Comparison of ENCODE assay signal across 20 cellular contexts in the genomic region with DNA sequence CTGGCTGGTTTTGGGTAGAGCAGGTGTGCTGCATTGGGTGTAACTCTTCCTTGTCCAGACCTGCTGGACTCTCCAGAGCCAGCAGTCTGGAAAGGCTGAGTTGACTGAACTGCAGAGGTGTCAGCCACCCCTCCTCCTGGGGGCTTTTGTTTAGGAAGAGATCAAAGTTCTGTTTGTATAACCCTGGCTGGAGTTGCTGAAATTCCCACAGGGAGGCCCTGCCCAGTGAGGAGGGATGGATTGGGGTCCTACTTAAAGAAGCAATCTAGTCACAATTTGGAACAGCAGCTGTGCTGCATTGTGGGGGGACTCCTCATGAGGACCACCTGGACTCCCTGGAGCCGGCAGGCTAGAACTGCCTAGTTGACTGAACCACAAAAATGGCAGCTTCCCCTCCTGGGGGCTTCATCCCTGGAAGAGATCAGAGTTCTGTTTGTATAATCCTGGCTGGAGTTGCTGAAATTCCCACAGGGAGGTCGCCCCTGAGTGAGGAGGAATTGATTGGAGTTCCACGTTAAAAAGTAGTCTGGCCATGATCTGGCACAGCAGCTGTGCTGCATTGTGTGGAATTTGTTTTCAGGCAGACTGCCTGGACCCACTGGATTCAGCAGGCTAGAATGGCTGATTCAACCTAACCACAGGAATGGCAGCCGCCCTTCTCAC.
DNase-seq lines count a peak whose midpoint lies in the region; ATAC-seq, FAIRE-seq and TF ChIP-seq lines count a peak whose summit lies in the region.
"Had no signal": no experiment of that assay in that cellular context is flagged by ENCODE, and none has a peak within 500 bp of the region (broad histone marks: within the 10 kb centered on the region; RNA-seq: fewer than 3 reads in every experiment).

No MANE protein-coding gene starts in this region.

- H3K4me3 ChIP-seq in kidney (ENCODE audit: low read length in 2 of 2) = no peak overlapping the region
- no peak overlapping the region for H3K4me3 ChIP-seq in brain microvascular endothelial cell (ENCODE audit: low read depth, low read length)
- no peak overlapping the region for H3K4me3 ChIP-seq in heart right ventricle
- H3K4me3 ChIP-seq: A549, GM23338, PC-9 had no signal

- H3K27ac ChIP-seq in kidney (ENCODE audit: low read depth in 2 of 2, low read length in 2 of 2) = no peak overlapping the region
- H3K27ac ChIP-seq in brain microvascular endothelial cell = no peak overlapping the region
- H3K27ac ChIP-seq in heart right ventricle = no peak overlapping the region
- H3K27ac ChIP-seq: A549, PC-9 had no signal

- no peak overlapping the region for H3K9ac ChIP-seq in kidney (ENCODE audit: low read length in 2 of 2)

- TF ChIP-seq CTCF in kidney (IDR thresholded peaks at IDR 0.05; ENCODE audit: borderline replicate concordance, extremely low read depth, insufficient read depth) = no peak
- TF ChIP-seq CTCF in progenitor cell of endocrine pancreas (IDR thresholded peaks at IDR 0.05; ENCODE audit: unreplicated experiment) = no peak
- TF ChIP-seq CTCF in brain microvascular endothelial cell (IDR thresholded peaks at IDR 0.05; ENCODE audit: low read depth, low read length, missing control alignments) = no peak
- TF ChIP-seq CTCF in heart right ventricle (IDR thresholded peaks at IDR 0.05) = no peak

- DNase-seq in ELF-1 (ENCODE audit: low read depth, low spot score) (peak; percentile 33), RPMI7951 (ENCODE audit: low read depth) (peak; percentile 11), kidney (peak; percentile 10), progenitor cell of endocrine pancreas (ENCODE audit: low spot score, unreplicated experiment) (no peak), brain microvascular endothelial cell (no peak), NCI-H446 (lab: John Stamatoyannopoulos, UW) (no peak), H4 (ENCODE audit: low spot score) (no peak), heart right ventricle (no peak)
- DNase-seq: AML-193; CD4-positive, CD25-positive, alpha-beta regulatory T cell; DND-41; GF-D8; KG1; NCI-H1092 treated with DMSO at 0.1 percent for 48 hours; NCI-H1694; NCI-H446 treated with DMSO at 0.1 percent for 48 hours; NCI-H748 treated with DMSO at 0.1 percent for 48 hours; PC-9 had no signal

- WGBS in heart right ventricle, 2 donors = 53 to 59% methylated on average over 4 of the region's 4 CpGs

- H3K36me3 ChIP-seq in kidney (ENCODE audit: control insufficient read depth in 1 of 2, insufficient read depth in 2 of 2, low read length in 2 of 2) (no peaks in the 10 kb centered on the region), brain microvascular endothelial cell (replicated peaks) (no peaks in the 10 kb centered on the region), heart right ventricle (no peaks in the 10 kb centered on the region)

- in situ Hi-C loops in brain microvascular endothelial cell (cut with HindIII; ENCODE audit: low pct_ligation_motif_present, low sequenced_read_pairs) = no loop called here

- peaks cover 18% of the 10 kb centered on the region for H3K36me3 Mint-ChIP-seq in progenitor cell of endocrine pancreas (ENCODE audit: insufficient read depth)

- H3K4me1 ChIP-seq in kidney (ENCODE audit: control insufficient read depth in 1 of 2, insufficient read depth in 1 of 2, low read depth in 1 of 2, low read length in 2 of 2) (no peaks in the 10 kb centered on the region), heart right ventricle (no peaks in the 10 kb centered on the region)
- H3K4me1 ChIP-seq: A549 had no signal

- no peak overlapping the region for H3K4me3 Mint-ChIP-seq in progenitor cell of endocrine pancreas (ENCODE audit: low read depth)
- H3K4me3 Mint-ChIP-seq: CD4-positive, CD25-positive, alpha-beta regulatory T cell; GM23338 had no signal

- H3K4me1 Mint-ChIP-seq in progenitor cell of endocrine pancreas (ENCODE audit: low read depth) = peaks cover 2% of the 10 kb centered on the region
- H3K4me1 Mint-ChIP-seq: CD4-positive, CD25-positive, alpha-beta regulatory T cell; GM23338 had no signal

- intact Hi-C loops in kidney (cut with DNase I) = no loop called here
- intact Hi-C loops in heart right ventricle (cut with DNase I) = no loop called here

- H3K27me3 ChIP-seq in brain microvascular endothelial cell (replicated peaks) = no peaks in the 10 kb centered on the region
- peaks cover 0 to 7% (median 0%) of the 10 kb centered on the region in 7 donors for H3K27me3 ChIP-seq in heart right ventricle

- FAIRE-seq in kidney (lab: Jason Lieb, UNC) = no peak
- FAIRE-seq: A549 had no signal

- peak overlapping the region; percentile 78 for H3K27ac Mint-ChIP-seq in progenitor cell of endocrine pancreas
- H3K27ac Mint-ChIP-seq: CD4-positive, CD25-positive, alpha-beta regulatory T cell; GM23338 had no signal

- H3K9me3 Mint-ChIP-seq in progenitor cell of endocrine pancreas (ENCODE audit: low read depth) = peaks cover 66% of the 10 kb centered on the region

- H3K27me3 Mint-ChIP-seq in progenitor cell of endocrine pancreas = no peaks in the 10 kb centered on the region
- H3K27me3 Mint-ChIP-seq: CD4-positive, CD25-positive, alpha-beta regulatory T cell had no signal

- no peak for ATAC-seq in heart right ventricle
- ATAC-seq: A549, GM23338 had no signal

- H3K9me3 ChIP-seq in kidney (ENCODE audit: control insufficient read depth in 1 of 2, low read length in 2 of 2) = no peaks in the 10 kb centered on the region
- peaks cover 0 to 63% (median 14%) of the 10 kb centered on the region in 11 donors for H3K9me3 ChIP-seq in heart right ventricle
- H3K9me3 ChIP-seq: A549 had no signal

Comparison
In these comparisons a context has a peak if more than half of its experiments do, and no peak if none do; other contexts are left out.
1. DNase-seq: peak in ELF-1 (single experiment), RPMI7951 (single experiment) and kidney (single experiment); none in progenitor cell of endocrine pancreas (single experiment), brain microvascular endothelial cell (single experiment), NCI-H446 (0 of 2), H4 (single experiment) and heart right ventricle (0 of 2).